14 cellular contexts compared by ENCODE assay signal in the genomic region with DNA sequence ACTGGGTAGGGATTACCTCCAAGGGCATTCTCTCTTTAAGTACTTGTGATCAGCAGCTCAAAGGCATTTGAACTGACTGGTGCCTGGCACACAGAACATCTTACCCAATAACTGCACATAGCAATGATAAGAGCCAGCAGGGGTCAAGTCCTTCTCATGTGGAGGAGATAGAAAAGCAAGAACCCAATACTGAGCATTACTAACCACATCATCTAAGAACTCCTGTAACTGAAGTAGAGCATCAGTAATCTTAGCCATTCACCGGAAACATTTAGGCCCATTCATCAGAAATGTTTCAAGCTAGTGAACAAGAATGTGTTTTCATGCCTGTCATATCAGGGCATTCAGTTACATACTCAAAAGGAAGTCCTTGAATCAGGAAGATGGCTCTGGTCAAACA. TPM values are rescaled to one million over a fixed set of nuclear protein-coding genes. Genes with fewer than 3 reads are reported as not detected.
DNase-seq lines count a peak whose midpoint lies in the region; ATAC-seq, FAIRE-seq and TF ChIP-seq lines count a peak whose summit lies in the region.
"Had no signal": no experiment of that assay in that cellular context is flagged by ENCODE, and none has a peak within 500 bp of the region (broad histone marks: within the 10 kb centered on the region; RNA-seq: fewer than 3 reads in every experiment).

No MANE protein-coding gene starts in this region.

- H3K4me3 Mint-ChIP-seq in CD8-positive, alpha-beta memory T cell: no peak overlapping the region
- H3K4me3 Mint-ChIP-seq in memory B cell: no peak overlapping the region
- H3K4me3 Mint-ChIP-seq: activated B cell treated with CpG ODN at 0.5 μM for 24 hours; CD4-positive, alpha-beta T cell had no signal

- no peak overlapping the region for H3K27ac ChIP-seq in CD8-positive, alpha-beta memory T cell (ENCODE audit: low read depth, low read length)
- H3K27ac ChIP-seq in testis (no peak overlapping the region), tibial nerve (peak overlapping the region in 1 of 4 donors; percentile 5)

- TF ChIP-seq CTCF in testis (IDR thresholded peaks at IDR 0.05): no peak
- no peak for TF ChIP-seq CTCF in tibial nerve (IDR thresholded peaks at IDR 0.05)

- no peaks in the 10 kb centered on the region for H3K36me3 ChIP-seq in CD8-positive, alpha-beta memory T cell (ENCODE audit: insufficient read depth, low read length)
- H3K36me3 ChIP-seq in testis (ENCODE audit: low read depth, missing control alignments) (no peaks in the 10 kb centered on the region), tibial nerve (no peaks in the 10 kb centered on the region)

- peak; percentile 37 for TF ChIP-seq POLR2A in erythroblast (IDR thresholded peaks at IDR 0.05; ENCODE audit: low read length)
- no peak for TF ChIP-seq POLR2A in testis (IDR thresholded peaks at IDR 0.05)
- no peak for TF ChIP-seq POLR2A in tibial nerve (IDR thresholded peaks at IDR 0.05)

- H3K4me3 ChIP-seq in CD8-positive, alpha-beta memory T cell (ENCODE audit: low read length): no peak overlapping the region
- H3K4me3 ChIP-seq in testis (no peak overlapping the region), tibial nerve (no peak overlapping the region)

- H3K27ac Mint-ChIP-seq in CD8-positive, alpha-beta memory T cell: peak overlapping the region in 7 of 8 donors; percentile 44 to 75 (median 70)
- H3K27ac Mint-ChIP-seq in memory B cell: peak overlapping the region; percentile 97
- H3K27ac Mint-ChIP-seq: activated B cell treated with CpG ODN at 0.5 μM for 24 hours; CD4-positive, alpha-beta T cell had no signal

- POLR2A ChIA-PET in CD8-positive, alpha-beta memory T cell (lab: Charles Lee): no interaction called here

- WGBS in testis, 2 donors: 64 to 75% methylated on average over 1 of the region's 1 CpG
- WGBS in tibial nerve, 2 donors: 60 to 68% methylated on average over 1 of the region's 1 CpG

- H3K9me3 Mint-ChIP-seq in CD8-positive, alpha-beta memory T cell: no peaks in the 10 kb centered on the region
- H3K9me3 Mint-ChIP-seq in memory B cell: peaks cover 3% of the 10 kb centered on the region
- H3K9me3 Mint-ChIP-seq: activated B cell treated with CpG ODN at 0.5 μM for 24 hours; CD4-positive, alpha-beta T cell had no signal

- H3K4me1 ChIP-seq in CD8-positive, alpha-beta memory T cell (ENCODE audit: insufficient read depth, low read length): peaks cover 26% of the 10 kb centered on the region
- H3K4me1 ChIP-seq in testis (peaks cover 27% of the 10 kb centered on the region), tibial nerve (peaks cover 0 to 58% (median 22%) of the 10 kb centered on the region in 4 donors)

- H3K4me1 Mint-ChIP-seq in CD8-positive, alpha-beta memory T cell: peaks cover 43 to 55% (median 45%) of the 10 kb centered on the region in 3 donors
- peaks cover 20% of the 10 kb centered on the region for H3K4me1 Mint-ChIP-seq in memory B cell

- DNase-seq in CD8-positive, alpha-beta memory T cell: no peak
- DNase-seq in RCC 7860 (ENCODE audit: low spot score) (peak; percentile 97), erythroblast (lab: John Stamatoyannopoulos, UW) (peak; percentile 43 to 51), memory B cell (ENCODE audit: low spot score in 2 of 2) (no peak), testis (no peak), NCI-H1694 (lab: John Stamatoyannopoulos, UW) (no peak), tibial nerve (ENCODE audit: low spot score in 2 of 2) (no peak)
- no peak for DNase-seq in activated CD8-positive, alpha-beta memory T cell treated with anti-CD3 and anti-CD28 coated beads, Interleukin-2, amount 50 U/mL, for 4 hours
- DNase-seq: activated B cell treated with CpG ODN at 0.5 μM for 24 hours; activated T-cell treated with anti-CD3 and anti-CD28 coated beads, Interleukin-2, amount 50 U/mL, for 1 hour; CD4-positive, alpha-beta T cell; effector CD8-positive, alpha-beta T cell; posterior cingulate gyrus had no signal

- no peaks in the 10 kb centered on the region for H3K27me3 Mint-ChIP-seq in CD8-positive, alpha-beta memory T cell
- no peaks in the 10 kb centered on the region for H3K27me3 Mint-ChIP-seq in memory B cell
- H3K27me3 Mint-ChIP-seq: activated B cell treated with CpG ODN at 0.5 μM for 24 hours had no signal

- no peak for TF ChIP-seq EP300 in tibial nerve (IDR thresholded peaks at IDR 0.05)

- peak; percentile 88 for FAIRE-seq in RCC 7860 (lab: Jason Lieb, UNC)
- FAIRE-seq: G401.6 had no signal

- ATAC-seq in memory B cell (ENCODE audit: low read depth): no peak

- no peaks in the 10 kb centered on the region for H3K9me3 ChIP-seq in CD8-positive, alpha-beta memory T cell (ENCODE audit: low read length)
- H3K9me3 ChIP-seq in testis (no peaks in the 10 kb centered on the region), tibial nerve (no peaks in the 10 kb centered on the region)

- intact Hi-C loops in testis (cut with DNase I; ENCODE audit: low total_unique reads): no loop called here

- CTCF ChIA-PET in CD8-positive, alpha-beta memory T cell (lab: Charles Lee): interaction anchor here (11.7 kb wide), 1 partner anchor 58 kb away, joined by 153 read pairs; no protein-coding TSS in a partner anchor

- H3K27me3 ChIP-seq in CD8-positive, alpha-beta memory T cell (ENCODE audit: insufficient read depth, low read length, poor library complexity, severe bottlenecking): no peaks in the 10 kb centered on the region
- H3K27me3 ChIP-seq in testis: no peaks in the 10 kb centered on the region
- H3K27me3 ChIP-seq in tibial nerve: no peaks in the 10 kb centered on the region

- H3K36me3 Mint-ChIP-seq in CD8-positive, alpha-beta memory T cell: no peaks in the 10 kb centered on the region
- H3K36me3 Mint-ChIP-seq in memory B cell: no peaks in the 10 kb centered on the region

RNA-seq across cellular contexts. Expression of a gene that starts 33.6 kb away (rescaled TPM):
- total RNA-seq in CD8-positive, alpha-beta memory T cell: 10 to 100 TPM; 31.4 to 31.7 TPM
- polyA plus RNA-seq in CD8-positive, alpha-beta memory T cell: 77.0 TPM
- total RNA-seq in testis: 10 to 100 TPM; 35.0 to 42.0 TPM
- polyA plus RNA-seq in testis (ENCODE audit: insufficient read depth, low read depth, low replicate concordance): 33.5 TPM
- total RNA-seq in tibial nerve: 10 to 100 TPM; 17.7 to 48.6 (median 32.3) TPM

RNA-seq across cellular contexts. Expression of a gene that starts 50.8 kb away (rescaled TPM):
- 100 to 1,000 TPM; 263 to 279 TPM for total RNA-seq in CD8-positive, alpha-beta memory T cell
- polyA plus RNA-seq in CD8-positive, alpha-beta memory T cell: 1,167 TPM
- 100 to 1,000 TPM in 1 of 2 donors, 10 to 100 TPM in 1; 92.4 to 110 TPM for total RNA-seq in testis
- 364 TPM for polyA plus RNA-seq in testis (ENCODE audit: insufficient read depth, low read depth, low replicate concordance)
- total RNA-seq in tibial nerve: 100 to 1,000 TPM; 108 to 230 (median 192) TPM

Comparison
In these comparisons a context has a peak if more than half of its experiments do, and no peak if none do; other contexts are left out.
1. DNase-seq: peak in RCC 7860 (single experiment) and erythroblast (2 of 2); none in CD8-positive, alpha-beta memory T cell (0 of 5), memory B cell (0 of 2), activated CD8-positive, alpha-beta memory T cell treated with anti-CD3 and anti-CD28 coated beads, Interleukin-2, amount 50 U/mL, for 4 hours (single experiment), testis (single experiment), NCI-H1694 (single experiment) and tibial nerve (0 of 2).